In genomic region chr18:12934454-12935071, GRCh38 we compare ENCODE assay signal across 8 cellular contexts. TPM values are rescaled to one million over a fixed set of nuclear protein-coding genes. Genes with fewer than 3 reads are reported as not detected.
DNase-seq lines count a peak whose midpoint lies in the region; ATAC-seq and TF ChIP-seq lines count a peak whose summit lies in the region.

No MANE protein-coding gene starts in this region.

- no peak overlapping the region for H2BK12ac ChIP-seq in neuronal stem cell (ENCODE audit: low read length)

- no peaks in the 10 kb centered on the region for H3K9me3 Mint-ChIP-seq in activated T-helper 1 cell treated with anti-CD3 and anti-CD28 coated beads, Interleukin-12 subunit alpha, Interleukin-12 subunit beta, Interleukin-2, Interleukin-4 antibody, amounts not matched to agents 30 ng/mL and 10 ng/mL and 1 ng/mL, durations not matched to agents 14 hours and 24 hours and 36 hours
- H3K9me3 Mint-ChIP-seq in stimulated activated naive CD8-positive, alpha-beta T cell treated with anti-CD3 and anti-CD28 coated beads, Interleukin-15, Interleukin-2, amounts not matched to agents 100 ng/mL and 50 ng/mL, for 24 hours, result no peaks in the 10 kb centered on the region

- no peak overlapping the region for H2BK5ac ChIP-seq in neuronal stem cell (ENCODE audit: low read length)

- no peak overlapping the region for H3K4me3 ChIP-seq in RWPE2 (ENCODE audit: severe bottlenecking)
- H3K4me3 ChIP-seq in fibroblast of pulmonary artery (replicated peaks; ENCODE audit: low read depth, low read length), result no peak overlapping the region
- H3K4me3 ChIP-seq in neuronal stem cell (ENCODE audit: low read length in 2 of 2), result no peak overlapping the region

- no peak overlapping the region for H3K4me2 ChIP-seq in neuronal stem cell (ENCODE audit: insufficient read depth, low read length, poor library complexity, severe bottlenecking)

- H3K23ac ChIP-seq in neuronal stem cell (ENCODE audit: low read depth, low read length, poor library complexity), result no peak overlapping the region

- no peak overlapping the region for H2AK5ac ChIP-seq in neuronal stem cell (ENCODE audit: low read depth, low read length)

- no peak overlapping the region for H3K27ac Mint-ChIP-seq in activated T-helper 1 cell treated with anti-CD3 and anti-CD28 coated beads, Interleukin-12 subunit alpha, Interleukin-12 subunit beta, Interleukin-2, Interleukin-4 antibody, amounts not matched to agents 30 ng/mL and 10 ng/mL and 1 ng/mL, durations not matched to agents 14 hours and 24 hours and 36 hours
- H3K27ac Mint-ChIP-seq in stimulated activated naive CD8-positive, alpha-beta T cell treated with anti-CD3 and anti-CD28 coated beads, Interleukin-15, Interleukin-2, amounts not matched to agents 100 ng/mL and 50 ng/mL, for 24 hours, result peak overlapping the region; percentile 37

- intact Hi-C loops in activated T-helper 1 cell treated with anti-CD3 and anti-CD28 coated beads, Interleukin-12 subunit alpha, Interleukin-12 subunit beta, Interleukin-2, Interleukin-4 antibody, amounts not matched to agents 30 ng/mL and 10 ng/mL and 1 ng/mL, durations not matched to agents 14 hours and 24 hours and 36 hours (cut with micrococcal nuclease), result loop anchor here (1.0 to 2.0 kb wide), 5 partner anchors 24 to 544 kb away; no protein-coding TSS in a partner anchor

- no peaks in the 10 kb centered on the region for H3K4me1 ChIP-seq in RWPE2 (ENCODE audit: insufficient read depth, poor library complexity, severe bottlenecking)
- H3K4me1 ChIP-seq in neuronal stem cell (ENCODE audit: control insufficient read depth in 2 of 2, insufficient read depth in 1 of 2, low read depth in 1 of 2, low read length in 2 of 2), result peaks cover 0 to 7% of the 10 kb centered on the region in 2 donors

- ATAC-seq in RWPE2 (ENCODE audit: low read depth), result peak; percentile 93
- no peak for ATAC-seq in GM19023 (IDR thresholded peaks at IDR 0.05; ENCODE audit: unreplicated experiment)

- DNase-seq in DMS53 treated with DMSO at 0.1 percent for 48 hours (lab: John Stamatoyannopoulos, UW; ENCODE audit: unreplicated experiment) (peak; percentile 90), Kasumi-1 (lab: John Stamatoyannopoulos, UW) (peak; percentile 78 to 84), RWPE2 (ENCODE audit: low spot score) (no peak), fibroblast of pulmonary artery (ENCODE audit: low read depth) (peak; percentile 90), neuronal stem cell (ENCODE audit: low spot score) (peak; percentile 73)
- DNase-seq in activated T-helper 1 cell treated with anti-CD3 and anti-CD28 coated beads, Interleukin-12 subunit alpha, Interleukin-12 subunit beta, Interleukin-2, Interleukin-4 antibody, amounts not matched to agents 30 ng/mL and 10 ng/mL and 1 ng/mL, durations not matched to agents 14 hours and 24 hours and 36 hours (ENCODE audit: low spot score), result peak; percentile 53

- no peaks in the 10 kb centered on the region for H3K36me3 Mint-ChIP-seq in activated T-helper 1 cell treated with anti-CD3 and anti-CD28 coated beads, Interleukin-12 subunit alpha, Interleukin-12 subunit beta, Interleukin-2, Interleukin-4 antibody, amounts not matched to agents 30 ng/mL and 10 ng/mL and 1 ng/mL, durations not matched to agents 14 hours and 24 hours and 36 hours (ENCODE audit: low read depth)
- no peaks in the 10 kb centered on the region for H3K36me3 Mint-ChIP-seq in stimulated activated naive CD8-positive, alpha-beta T cell treated with anti-CD3 and anti-CD28 coated beads, Interleukin-15, Interleukin-2, amounts not matched to agents 100 ng/mL and 50 ng/mL, for 24 hours (ENCODE audit: low read depth)

- WGBS in neuronal stem cell (ENCODE audit: extremely low coverage in 2 of 2, insufficient read length in 2 of 2, insufficient replicate concordance in 1 of 2), 2 donors, result no CpG with 5 or more reads among the region's 11 CpGs

- no peak overlapping the region for H2BK15ac ChIP-seq in neuronal stem cell (ENCODE audit: low read length)

- H3K36me3 ChIP-seq in RWPE2 (ENCODE audit: low read depth) (no peaks in the 10 kb centered on the region), neuronal stem cell (replicated peaks in 1 of 2; ENCODE audit: control insufficient read depth in 2 of 2, insufficient read depth in 2 of 2, low read length in 2 of 2) (no peaks in the 10 kb centered on the region)

- no peak overlapping the region for H3K9ac ChIP-seq in neuronal stem cell (ENCODE audit: low read depth, low read length, poor library complexity)

- H2AFZ ChIP-seq in neuronal stem cell (ENCODE audit: low read length), result peak overlapping the region; percentile 69

- no peak overlapping the region for H3K4ac ChIP-seq in neuronal stem cell (ENCODE audit: low read length)

- no peak overlapping the region for H2BK120ac ChIP-seq in neuronal stem cell (ENCODE audit: low read depth, low read length)

- H4K8ac ChIP-seq in neuronal stem cell (ENCODE audit: low read depth, low read length), result no peak overlapping the region

- TF ChIP-seq CTCF in RWPE2 (IDR thresholded peaks at IDR 0.05; ENCODE audit: poor library complexity, severe bottlenecking) (peak; percentile 95), fibroblast of pulmonary artery (IDR thresholded peaks at IDR 0.05; ENCODE audit: low read length, missing control alignments) (peak; percentile 97)

- no peak overlapping the region for H4K91ac ChIP-seq in neuronal stem cell (ENCODE audit: low read depth, low read length, poor library complexity)

- H3K27me3 ChIP-seq in RWPE2 (ENCODE audit: insufficient read depth, poor library complexity, severe bottlenecking) (no peaks in the 10 kb centered on the region), neuronal stem cell (ENCODE audit: control insufficient read depth in 3 of 3, insufficient read depth in 3 of 3, low read depth in 1 of 3, low read length in 3 of 3) (no peaks in the 10 kb centered on the region)

- H3K79me1 ChIP-seq in neuronal stem cell (ENCODE audit: low read depth, low read length), result no peaks in the 10 kb centered on the region

- H3K4me3 Mint-ChIP-seq in activated T-helper 1 cell treated with anti-CD3 and anti-CD28 coated beads, Interleukin-12 subunit alpha, Interleukin-12 subunit beta, Interleukin-2, Interleukin-4 antibody, amounts not matched to agents 30 ng/mL and 10 ng/mL and 1 ng/mL, durations not matched to agents 14 hours and 24 hours and 36 hours, result no peak overlapping the region
- H3K4me3 Mint-ChIP-seq in stimulated activated naive CD8-positive, alpha-beta T cell treated with anti-CD3 and anti-CD28 coated beads, Interleukin-15, Interleukin-2, amounts not matched to agents 100 ng/mL and 50 ng/mL, for 24 hours, result no peak overlapping the region

- no peak overlapping the region for H3K18ac ChIP-seq in neuronal stem cell (ENCODE audit: low read length)

- H3K4me1 Mint-ChIP-seq in activated T-helper 1 cell treated with anti-CD3 and anti-CD28 coated beads, Interleukin-12 subunit alpha, Interleukin-12 subunit beta, Interleukin-2, Interleukin-4 antibody, amounts not matched to agents 30 ng/mL and 10 ng/mL and 1 ng/mL, durations not matched to agents 14 hours and 24 hours and 36 hours (ENCODE audit: low read depth), result peaks cover 5% of the 10 kb centered on the region
- peaks cover 4% of the 10 kb centered on the region for H3K4me1 Mint-ChIP-seq in stimulated activated naive CD8-positive, alpha-beta T cell treated with anti-CD3 and anti-CD28 coated beads, Interleukin-15, Interleukin-2, amounts not matched to agents 100 ng/mL and 50 ng/mL, for 24 hours (ENCODE audit: low read depth)

- H3K27me3 Mint-ChIP-seq in activated T-helper 1 cell treated with anti-CD3 and anti-CD28 coated beads, Interleukin-12 subunit alpha, Interleukin-12 subunit beta, Interleukin-2, Interleukin-4 antibody, amounts not matched to agents 30 ng/mL and 10 ng/mL and 1 ng/mL, durations not matched to agents 14 hours and 24 hours and 36 hours (ENCODE audit: insufficient read depth), result peaks cover 19% of the 10 kb centered on the region
- H3K27me3 Mint-ChIP-seq in stimulated activated naive CD8-positive, alpha-beta T cell treated with anti-CD3 and anti-CD28 coated beads, Interleukin-15, Interleukin-2, amounts not matched to agents 100 ng/mL and 50 ng/mL, for 24 hours, result peaks cover 4% of the 10 kb centered on the region

- no peak overlapping the region for H3K27ac ChIP-seq in RWPE2 (ENCODE audit: poor library complexity, severe bottlenecking)
- no peak overlapping the region for H3K27ac ChIP-seq in neuronal stem cell (replicated peaks; ENCODE audit: low read length)

- H3K14ac ChIP-seq in neuronal stem cell (ENCODE audit: low read length), result no peak overlapping the region

- H3K9me3 ChIP-seq in RWPE2 (ENCODE audit: severe bottlenecking) (no peaks in the 10 kb centered on the region), neuronal stem cell (replicated peaks in 1 of 2; ENCODE audit: control insufficient read depth in 2 of 2, insufficient read depth in 1 of 2, low read depth in 1 of 2, low read length in 2 of 2) (no peaks in the 10 kb centered on the region)

RNA-seq across cellular contexts. Expression of gene SEH1L, which starts 13.2 kb away (rescaled TPM):
- 121 and 124 TPM in 2 replicates for total RNA-seq in activated T-helper 1 cell treated with anti-CD3 and anti-CD28 coated beads, Interleukin-12 subunit alpha, Interleukin-12 subunit beta, Interleukin-2, Interleukin-4 antibody, amounts not matched to agents 30 ng/mL and 10 ng/mL and 1 ng/mL, durations not matched to agents 14 hours and 24 hours and 36 hours
- polyA plus RNA-seq in neuronal stem cell (2013, experiment 1 of 2), result 23.1 TPM
- polyA plus RNA-seq in neuronal stem cell (2013, experiment 2 of 2), result 22.2 TPM

RNA-seq across cellular contexts. Expression of gene PTPN2, which starts 50.5 kb away (rescaled TPM):
- total RNA-seq in activated T-helper 1 cell treated with anti-CD3 and anti-CD28 coated beads, Interleukin-12 subunit alpha, Interleukin-12 subunit beta, Interleukin-2, Interleukin-4 antibody, amounts not matched to agents 30 ng/mL and 10 ng/mL and 1 ng/mL, durations not matched to agents 14 hours and 24 hours and 36 hours, result 76.7 and 77.1 TPM in 2 replicates
- 32.5 TPM for polyA plus RNA-seq in neuronal stem cell (2013, experiment 1 of 2)
- 32.5 TPM for polyA plus RNA-seq in neuronal stem cell (2013, experiment 2 of 2)

RNA-seq across cellular contexts. Expression of gene CEP192, which starts 56.6 kb away (rescaled TPM):
- total RNA-seq in activated T-helper 1 cell treated with anti-CD3 and anti-CD28 coated beads, Interleukin-12 subunit alpha, Interleukin-12 subunit beta, Interleukin-2, Interleukin-4 antibody, amounts not matched to agents 30 ng/mL and 10 ng/mL and 1 ng/mL, durations not matched to agents 14 hours and 24 hours and 36 hours, result 31.2 and 32.0 TPM in 2 replicates
- polyA plus RNA-seq in neuronal stem cell (2013, experiment 1 of 2), result 18.4 TPM
- polyA plus RNA-seq in neuronal stem cell (2013, experiment 2 of 2), result 17.8 TPM
